Comparison of ENCODE assay signal across 15 cellular contexts in genomic region chr13:100828226-100828625, GRCh38.
DNase-seq lines count a peak whose midpoint lies in the region; ATAC-seq, FAIRE-seq and TF ChIP-seq lines count a peak whose summit lies in the region.
"Had no signal": no experiment of that assay in that cellular context is flagged by ENCODE, and none has a peak within 500 bp of the region (broad histone marks: within the 10 kb centered on the region; RNA-seq: fewer than 3 reads in every experiment).

No MANE protein-coding gene starts in this region.

- FAIRE-seq in HTR-8/SVneo (lab: Jason Lieb, UNC), result no peak
- FAIRE-seq: islet of Langerhans had no signal

- peaks cover 2% of the 10 kb centered on the region for H3K27me3 Mint-ChIP-seq in progenitor cell of endocrine pancreas
- H3K27me3 Mint-ChIP-seq in MCF 10A (ENCODE audit: insufficient read depth, unreplicated experiment), result no peaks in the 10 kb centered on the region

- no peak overlapping the region for H3K27ac Mint-ChIP-seq in progenitor cell of endocrine pancreas
- no peak overlapping the region for H3K27ac Mint-ChIP-seq in MCF 10A (ENCODE audit: low read depth, unreplicated experiment)
- H3K27ac Mint-ChIP-seq: activated CD4-positive, alpha-beta memory T cell treated with anti-CD3 and anti-CD28 coated beads for 36 hours; activated naive CD8-positive, alpha-beta T cell treated with anti-CD3 and anti-CD28 coated beads, Interleukin-2, amount 10 ng/mL, durations not matched to agents 7 days and 5 days had no signal

- CTCF ChIA-PET in MCF 10A (lab: Yijun Ruan, JAX), result interaction anchor here (0.8 to 1.4 kb wide), 3 partner anchors 18 to 109 kb away, joined by 3 read pairs; no protein-coding TSS in a partner anchor

- H3K27me3 ChIP-seq in NT2/D1 (ENCODE audit: insufficient read depth, insufficient read length) (no peaks in the 10 kb centered on the region), foreskin keratinocyte (no peaks in the 10 kb centered on the region)
- H3K27me3 ChIP-seq: neutrophil, SJSA1 had no signal

- H3K4me1 Mint-ChIP-seq in progenitor cell of endocrine pancreas (ENCODE audit: low read depth), result no peaks in the 10 kb centered on the region
- H3K4me1 Mint-ChIP-seq in MCF 10A (ENCODE audit: insufficient read depth, unreplicated experiment), result peaks cover 19% of the 10 kb centered on the region
- H3K4me1 Mint-ChIP-seq: activated naive CD8-positive, alpha-beta T cell treated with anti-CD3 and anti-CD28 coated beads, Interleukin-2, amount 10 ng/mL, durations not matched to agents 7 days and 5 days had no signal

- H3K36me3 Mint-ChIP-seq in progenitor cell of endocrine pancreas (ENCODE audit: insufficient read depth) (no peaks in the 10 kb centered on the region), MCF 10A (ENCODE audit: insufficient read depth, unreplicated experiment) (no peaks in the 10 kb centered on the region)
- H3K36me3 Mint-ChIP-seq: activated CD4-positive, alpha-beta memory T cell treated with anti-CD3 and anti-CD28 coated beads for 36 hours; activated naive CD8-positive, alpha-beta T cell treated with anti-CD3 and anti-CD28 coated beads, Interleukin-2, amount 10 ng/mL, durations not matched to agents 7 days and 5 days had no signal

- peak; percentile 32 for TF ChIP-seq CTCF in foreskin keratinocyte (conservative IDR thresholded peaks at IDR 0.05)
- peak; percentile 32 for TF ChIP-seq CTCF in progenitor cell of endocrine pancreas (IDR thresholded peaks at IDR 0.05; ENCODE audit: unreplicated experiment)
- TF ChIP-seq CTCF in MCF 10A (IDR thresholded peaks at IDR 0.05; ENCODE audit: unreplicated experiment), result no peak

- no peaks in the 10 kb centered on the region for H3K9me3 ChIP-seq in NT2/D1 (ENCODE audit: insufficient read depth, low read length)
- H3K9me3 ChIP-seq: neutrophil, SJSA1 had no signal

- peak; percentile 3 for DNase-seq in HTR-8/SVneo (ENCODE audit: insufficient read length, low spot score)
- peak; percentile 16 for DNase-seq in NT2/D1 (ENCODE audit: low read depth, low spot score)
- no peak for DNase-seq in foreskin keratinocyte
- no peak for DNase-seq in progenitor cell of endocrine pancreas (ENCODE audit: low spot score, unreplicated experiment)
- no peak for DNase-seq in MCF 10A (ENCODE audit: unreplicated experiment)
- no peak for DNase-seq in EL
- no peak for DNase-seq in putamen (ENCODE audit: low spot score)
- DNase-seq: activated CD4-positive, alpha-beta memory T cell treated with anti-CD3 and anti-CD28 coated beads for 36 hours; activated naive CD8-positive, alpha-beta T cell treated with anti-CD3 and anti-CD28 coated beads, Interleukin-2, amount 10 ng/mL, durations not matched to agents 7 days and 5 days; DMS53; effector memory CD4-positive, alpha-beta T cell; NCI-H345 had no signal

- BruUV-seq in MCF 10A (replicated peaks; lab: Mats Ljungman, UMichigan), result no TSS peak

- H3K4me1 ChIP-seq in NT2/D1 (ENCODE audit: insufficient read depth, insufficient read length) (no peaks in the 10 kb centered on the region), foreskin keratinocyte (no peaks in the 10 kb centered on the region)
- H3K4me1 ChIP-seq: SJSA1 had no signal

- H3K27ac ChIP-seq in foreskin keratinocyte, result no peak overlapping the region
- H3K27ac ChIP-seq: neutrophil, SJSA1 had no signal

- H3K4me3 ChIP-seq in NT2/D1 (ENCODE audit: insufficient read length, low read depth), result no peak overlapping the region
- H3K4me3 ChIP-seq: SJSA1 had no signal

- POLR2A ChIA-PET in MCF 10A (lab: Yijun Ruan, JAX), result interaction anchor here (0.6 kb wide), 1 partner anchor 1173 kb away, joined by 3 read pairs; no protein-coding TSS in a partner anchor

- H3K4me3 Mint-ChIP-seq in progenitor cell of endocrine pancreas (ENCODE audit: low read depth) (no peak overlapping the region), MCF 10A (ENCODE audit: unreplicated experiment) (no peak overlapping the region)
- H3K4me3 Mint-ChIP-seq: activated CD4-positive, alpha-beta memory T cell treated with anti-CD3 and anti-CD28 coated beads for 36 hours; activated naive CD8-positive, alpha-beta T cell treated with anti-CD3 and anti-CD28 coated beads, Interleukin-2, amount 10 ng/mL, durations not matched to agents 7 days and 5 days had no signal

- no peaks in the 10 kb centered on the region for H3K36me3 ChIP-seq in NT2/D1 (ENCODE audit: insufficient read depth, insufficient read length, low read length)
- H3K36me3 ChIP-seq: neutrophil, SJSA1 had no signal

- intact Hi-C loops in MCF 10A (cut with micrococcal nuclease), result no loop called here

- peak; percentile 19 for ATAC-seq in foreskin keratinocyte

- H3K9me3 Mint-ChIP-seq in progenitor cell of endocrine pancreas (ENCODE audit: low read depth), result peaks cover 2% of the 10 kb centered on the region
- H3K9me3 Mint-ChIP-seq in MCF 10A (ENCODE audit: unreplicated experiment), result peaks cover 8% of the 10 kb centered on the region
- H3K9me3 Mint-ChIP-seq: activated CD4-positive, alpha-beta memory T cell treated with anti-CD3 and anti-CD28 coated beads for 36 hours had no signal

- H3K9ac ChIP-seq in NT2/D1 (ENCODE audit: insufficient read length, low read depth), result no peak overlapping the region

Comparison
In these comparisons a context has a peak if more than half of its experiments do, and no peak if none do; other contexts are left out.
1. DNase-seq: peak in HTR-8/SVneo (single experiment) and NT2/D1 (single experiment); none in foreskin keratinocyte (0 of 2), progenitor cell of endocrine pancreas (single experiment), MCF 10A (single experiment), EL (single experiment) and putamen (single experiment).